ENCODE assay signal across 8 cellular contexts in genomic region chr6:21595951-21596378, GRCh38. TPM values are rescaled to one million over a fixed set of nuclear protein-coding genes. Genes with fewer than 3 reads are reported as not detected.
A peak's percentile ranks its signal among the peaks of the same experiment; 100 is the strongest.
DNase-seq lines count a peak whose midpoint lies in the region; ATAC-seq and TF ChIP-seq lines count a peak whose summit lies in the region.

No MANE protein-coding gene starts in this region.

- peak overlapping the region; percentile 88 for H3K27ac Mint-ChIP-seq in activated CD4-positive, alpha-beta T cell treated with anti-CD3 and anti-CD28 coated beads for 36 hours

- CTCF ChIA-PET in activated CD4-positive, alpha-beta T cell treated with anti-CD3 and anti-CD28 coated beads for 36 hours (lab: Charles Lee): no interaction called here

- intact Hi-C loops in activated CD4-positive, alpha-beta T cell treated with anti-CD3 and anti-CD28 coated beads for 36 hours (cut with DNase I, micrococcal nuclease): loop anchor here (2.0 to 10.0 kb wide), 6 partner anchors 71 to 551 kb away; no protein-coding TSS in a partner anchor

- POLR2A ChIA-PET in activated CD4-positive, alpha-beta T cell treated with anti-CD3 and anti-CD28 coated beads for 36 hours (lab: Charles Lee): interaction anchor here (0.6 kb wide), 1 partner anchor 157 kb away, joined by 3 read pairs; no protein-coding TSS in a partner anchor

- peak overlapping the region; percentile 76 for H3K27ac ChIP-seq in SJSA1

- H3K36me3 Mint-ChIP-seq in activated CD4-positive, alpha-beta T cell treated with anti-CD3 and anti-CD28 coated beads for 36 hours (ENCODE audit: low read depth): peaks cover 2% of the 10 kb centered on the region

- ATAC-seq in activated CD4-positive, alpha-beta T cell treated with anti-CD3 and anti-CD28 coated beads for 36 hours: no peak
- ATAC-seq in left lobe of liver: no peak

- H3K4me3 Mint-ChIP-seq in activated CD4-positive, alpha-beta T cell treated with anti-CD3 and anti-CD28 coated beads for 36 hours: no peak overlapping the region

- H3K27me3 Mint-ChIP-seq in activated CD4-positive, alpha-beta T cell treated with anti-CD3 and anti-CD28 coated beads for 36 hours: peaks cover 41% of the 10 kb centered on the region

- H3K36me3 ChIP-seq in SJSA1: peaks cover 56% of the 10 kb centered on the region

- no peaks in the 10 kb centered on the region for H3K9me3 ChIP-seq in SJSA1 (replicated peaks)

- no peak for TF ChIP-seq CTCF in fibroblast of the aortic adventitia (IDR thresholded peaks at IDR 0.05; ENCODE audit: insufficient read depth, low read length)

- H3K4me1 Mint-ChIP-seq in activated CD4-positive, alpha-beta T cell treated with anti-CD3 and anti-CD28 coated beads for 36 hours: peaks cover 23% of the 10 kb centered on the region

- H3K27me3 ChIP-seq in SJSA1 (replicated peaks): no peaks in the 10 kb centered on the region

- peak; percentile 32 for DNase-seq in activated CD4-positive, alpha-beta T cell treated with anti-CD3 and anti-CD28 coated beads for 36 hours
- no peak for DNase-seq in activated CD4-positive, alpha-beta T cell treated with anti-CD3 and anti-CD28 coated beads for 1 hour
- DNase-seq in SJSA1 (ENCODE audit: low read depth in 1 of 2, low spot score in 2 of 2): no peak
- DNase-seq in fibroblast of the aortic adventitia (ENCODE audit: low read depth): no peak
- peak; percentile 81 for DNase-seq in retina
- no peak for DNase-seq in HCEC 1CT
- no peak for DNase-seq in left lobe of liver (ENCODE audit: low spot score)
- DNase-seq in kidney glomerular epithelial cell (lab: John Stamatoyannopoulos, UW): no peak

- H3K4me3 ChIP-seq in SJSA1: peak overlapping the region; percentile 75
- peak overlapping the region; percentile 95 for H3K4me3 ChIP-seq in fibroblast of the aortic adventitia (ENCODE audit: low read depth, low read length)

- H3K9me3 Mint-ChIP-seq in activated CD4-positive, alpha-beta T cell treated with anti-CD3 and anti-CD28 coated beads for 36 hours (ENCODE audit: low read depth): no peaks in the 10 kb centered on the region

- H3K4me1 ChIP-seq in SJSA1 (replicated peaks): peaks cover 18% of the 10 kb centered on the region

RNA-seq across cellular contexts. Expression of gene SOX4, which starts 2.4 kb away (rescaled TPM):
- total RNA-seq in activated CD4-positive, alpha-beta T cell treated with anti-CD3 and anti-CD28 coated beads for 36 hours: 1 to 10 TPM; 2.3 to 2.5 TPM
- 32.3 and 34.1 TPM in 2 replicates for total RNA-seq in SJSA1 (2014; rRNA removed; shearing (Covaris generic))
- total RNA-seq in fibroblast of the aortic adventitia (ENCODE audit: low replicate concordance) (12.4 and 66.9 TPM in 2 replicates), left lobe of liver (1.7 TPM)

Comparison
In these comparisons a context has a peak if more than half of its experiments do, and no peak if none do; other contexts are left out.
1. DNase-seq: peak in activated CD4-positive, alpha-beta T cell treated with anti-CD3 and anti-CD28 coated beads for 36 hours (single experiment) and retina (single experiment); none in activated CD4-positive, alpha-beta T cell treated with anti-CD3 and anti-CD28 coated beads for 1 hour (single experiment), SJSA1 (0 of 2), fibroblast of the aortic adventitia (single experiment), HCEC 1CT (single experiment), left lobe of liver (single experiment) and kidney glomerular epithelial cell (single experiment).